ENCODE assay signal across 20 cellular contexts in genomic region chr10:44955408-44956070, GRCh38. TPM values are rescaled to one million over a fixed set of nuclear protein-coding genes. Genes with fewer than 3 reads are reported as not detected.
DNase-seq lines count a peak whose midpoint lies in the region; ATAC-seq and TF ChIP-seq lines count a peak whose summit lies in the region.
"Had no signal": no experiment of that assay in that cellular context is flagged by ENCODE, and none has a peak within 500 bp of the region (broad histone marks: within the 10 kb centered on the region; RNA-seq: fewer than 3 reads in every experiment).

No MANE protein-coding gene starts in this region.

- DNase-seq in AG10803 (ENCODE audit: low read depth) (peak; percentile 56), NCI-H446 treated with DMSO at 0.1 percent for 48 hours (lab: John Stamatoyannopoulos, UW) (peak; percentile 12), glutamatergic neuron (peak; percentile 54), psoas muscle (peak; percentile 78 to 92), SHP77 (lab: John Stamatoyannopoulos, UW) (no peak), NCI-H2196 (lab: John Stamatoyannopoulos, UW; ENCODE audit: unreplicated experiment) (no peak), RWPE1 (ENCODE audit: low spot score) (no peak)
- DNase-seq: activated CD4-positive, alpha-beta T cell treated with anti-CD3 and anti-CD28 coated beads, Interleukin-2, amount 50 U/mL, for 48 hours; foreskin melanocyte; natural killer cell; NCI-H1436 treated with DMSO at 0.1 percent for 48 hours; NCI-H2227 treated with DMSO at 0.1 percent for 48 hours; stimulated activated naive CD4-positive, alpha-beta T cell treated with Interleukin-2 at 50 U/mL for 16 hours; T-cell had no signal

- H3K9me3 ChIP-seq in psoas muscle: no peaks in the 10 kb centered on the region
- H3K9me3 ChIP-seq: adrenal gland, prostate gland had no signal

- no peaks in the 10 kb centered on the region for H3K27me3 ChIP-seq in psoas muscle (ENCODE audit: insufficient read depth in 3 of 3, low read length in 2 of 3)
- H3K27me3 ChIP-seq: adrenal gland had no signal

- peaks cover 0 to 24% of the 10 kb centered on the region in 2 donors for H3K36me3 ChIP-seq in psoas muscle (ENCODE audit: insufficient read depth in 1 of 2, low read depth in 1 of 2)
- H3K36me3 ChIP-seq: prostate gland had no signal

- H3K27ac ChIP-seq in psoas muscle (no peak overlapping the region), RWPE1 (no peak overlapping the region)
- H3K27ac ChIP-seq: adrenal gland, prostate gland had no signal

- H3K4me3 ChIP-seq in AG10803 (ENCODE audit: low read length): no peak overlapping the region
- no peak overlapping the region for H3K4me3 ChIP-seq in psoas muscle
- H3K4me3 ChIP-seq: adrenal gland, prostate gland had no signal

- peaks cover 7% of the 10 kb centered on the region for H3K27me3 Mint-ChIP-seq in glutamatergic neuron (ENCODE audit: unreplicated experiment)
- H3K27me3 Mint-ChIP-seq: T-cell had no signal

- H3K4me1 ChIP-seq in psoas muscle: peaks cover 17% of the 10 kb centered on the region

- 54 to 81% (median 72%) methylated on average over 8 of the region's 8 CpGs for WGBS in psoas muscle, 3 donors

- H3K4me3 Mint-ChIP-seq in glutamatergic neuron (ENCODE audit: unreplicated experiment): peak overlapping the region; percentile 80
- H3K4me3 Mint-ChIP-seq: natural killer cell, T-cell had no signal

- peaks cover 21% of the 10 kb centered on the region for H3K9me3 Mint-ChIP-seq in glutamatergic neuron (ENCODE audit: unreplicated experiment)
- H3K9me3 Mint-ChIP-seq: natural killer cell had no signal

- POLR2A ChIA-PET in RWPE1 (lab: Yijun Ruan, JAX; ENCODE audit: low non-redundant PET): no interaction called here

- intact Hi-C loops in psoas muscle (cut with DNase I): no loop called here

- H3K4me1 Mint-ChIP-seq in glutamatergic neuron (ENCODE audit: low read depth, unreplicated experiment): peaks cover 33% of the 10 kb centered on the region

- ATAC-seq in psoas muscle (no peak), HG03135 (IDR thresholded peaks at IDR 0.05; ENCODE audit: unreplicated experiment) (no peak)
- ATAC-seq: natural killer cell, T-cell had no signal

- no peak for TF ChIP-seq CTCF in AG10803 (conservative IDR thresholded peaks at IDR 0.05; ENCODE audit: low read length)
- TF ChIP-seq CTCF in glutamatergic neuron (IDR thresholded peaks at IDR 0.05; ENCODE audit: partially characterized antibody, unreplicated experiment): no peak
- TF ChIP-seq CTCF in psoas muscle (IDR thresholded peaks at IDR 0.05): no peak
- no peak for TF ChIP-seq CTCF in RWPE1 (conservative IDR thresholded peaks at IDR 0.05; ENCODE audit: low read depth)

- CTCF ChIA-PET in RWPE1 (lab: Yijun Ruan, JAX): interaction anchor here (0.7 kb wide), 1 partner anchor 60 kb away, joined by 7 read pairs; no protein-coding TSS in a partner anchor

- H3K27ac Mint-ChIP-seq in glutamatergic neuron (ENCODE audit: unreplicated experiment): peak overlapping the region; percentile 79

- H3K36me3 Mint-ChIP-seq in glutamatergic neuron (ENCODE audit: unreplicated experiment): peaks cover 14% of the 10 kb centered on the region
- H3K36me3 Mint-ChIP-seq: natural killer cell had no signal

RNA-seq across cellular contexts. Expression of gene RASSF4, which starts 4.1 kb away (rescaled TPM):
- total RNA-seq in glutamatergic neuron (ENCODE audit: unreplicated experiment) (137 TPM), psoas muscle (10 to 100 TPM; 15.2 to 44.0 (median 30.5) TPM)
- polyA plus RNA-seq in psoas muscle: 10 to 100 TPM; 11.1 to 18.9 (median 17.0) TPM

RNA-seq across cellular contexts. Expression of gene DEPP1, which starts 23.1 kb away (rescaled TPM):
- total RNA-seq in glutamatergic neuron (ENCODE audit: unreplicated experiment) (13.6 TPM), psoas muscle (10 to 100 TPM; 28.2 to 37.4 (median 36.8) TPM)
- 100 to 1,000 TPM in 1 of 3 donors, 10 to 100 TPM in 2; 53.6 to 102 (median 79.3) TPM for polyA plus RNA-seq in psoas muscle
- total RNA-seq: natural killer cell had no signal

RNA-seq across cellular contexts. Expression of gene TMEM72, which starts 44.4 kb away (rescaled TPM):
- total RNA-seq in glutamatergic neuron (ENCODE audit: unreplicated experiment) (not detected), psoas muscle (not detected)
- polyA plus RNA-seq in psoas muscle: not detected
- total RNA-seq: adrenal gland, Daoy, lung microvascular endothelial cell, natural killer cell, RPMI7951 had no signal
- polyA plus RNA-seq: adrenal gland had no signal

RNA-seq across cellular contexts. Expression of gene ZNF22, which starts 45.2 kb away (rescaled TPM):
- total RNA-seq in glutamatergic neuron (ENCODE audit: unreplicated experiment): 40.2 TPM
- 10 to 100 TPM; 11.2 to 15.9 (median 14.3) TPM for total RNA-seq in psoas muscle
- 10 to 100 TPM in 1 of 3 donors, 1 to 10 TPM in 2; 5.9 to 12.8 (median 8.1) TPM for polyA plus RNA-seq in psoas muscle

Comparison
In these comparisons a context has a peak if more than half of its experiments do, and no peak if none do; other contexts are left out.
1. DNase-seq: peak in AG10803 (single experiment), NCI-H446 treated with DMSO at 0.1 percent for 48 hours (single experiment), glutamatergic neuron (single experiment) and psoas muscle (2 of 2); none in SHP77 (0 of 2), NCI-H2196 (single experiment) and RWPE1 (single experiment).